26 cellular contexts compared by ENCODE assay signal in the genomic region with DNA sequence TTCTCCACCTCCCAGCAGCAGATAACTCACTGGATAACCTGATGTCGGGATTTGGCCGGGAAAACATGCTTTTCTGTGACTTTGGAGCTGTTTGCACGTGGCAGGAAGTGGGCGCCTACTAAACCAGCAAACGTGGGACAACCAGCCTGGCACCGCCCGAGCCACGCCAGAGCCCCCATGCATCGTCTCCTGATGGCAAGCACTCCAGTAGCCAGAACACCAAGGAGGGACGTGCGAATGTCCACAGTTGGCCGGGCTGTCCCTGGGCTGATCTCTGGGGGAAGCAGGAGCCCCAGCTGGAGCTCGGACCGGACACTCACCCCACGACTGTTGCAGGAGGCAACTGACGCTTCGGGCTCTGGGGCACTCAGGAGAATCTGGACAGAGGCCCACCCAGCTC. TPM values are rescaled to one million over a fixed set of nuclear protein-coding genes. Genes with fewer than 3 reads are reported as not detected.
"Had no signal": no experiment of that assay in that cellular context is flagged by ENCODE, and none has a peak within 500 bp of the region (broad histone marks: within the 10 kb centered on the region; RNA-seq: fewer than 3 reads in every experiment).

No MANE protein-coding gene starts in this region.

- H3K4me1 ChIP-seq: stomach, suprapubic skin, testis, thyroid gland, tibial artery, tibial nerve, transverse colon, upper lobe of left lung, upper lobe of right lung, uterus, vagina had no signal

- H3K27me3 ChIP-seq: testis, thyroid gland, upper lobe of left lung, uterus, vagina had no signal

- H3K4me3 ChIP-seq: stomach, suprapubic skin, testis, thoracic aorta, thyroid gland, tibial artery, tibial nerve, transverse colon, upper lobe of left lung, upper lobe of right lung, uterus, vagina had no signal

- H3K36me3 ChIP-seq: stomach, suprapubic skin, thoracic aorta, thyroid gland, tibial artery, tibial nerve, transverse colon, upper lobe of left lung, upper lobe of right lung, uterus, vagina had no signal

- H3K27ac ChIP-seq: stomach, suprapubic skin, testis, thoracic aorta, thyroid gland, tibial artery, tibial nerve, transverse colon, upper lobe of left lung, upper lobe of right lung, uterus, vagina had no signal

- DNase-seq: stimulated activated CD4-positive, alpha-beta T cell treated with anti-CD3 and anti-CD28 coated beads, Interleukin-2, amount 100 ng/mL, for 48 hours; stimulated activated CD4-positive, alpha-beta T cell treated with anti-CD3 and anti-CD28 coated beads, Interleukin-4, amount 100 ng/mL, for 1 hour; stimulated activated CD4-positive, alpha-beta T cell treated with anti-CD3 and anti-CD28 coated beads, Interleukin-4, amount 100 ng/mL, for 24 hours; stimulated activated CD4-positive, alpha-beta T cell treated with anti-CD3 and anti-CD28 coated beads, Interleukin-4, amount 100 ng/mL, for 4 hours; stimulated activated CD8-positive, alpha-beta memory T cell treated with anti-CD3 and anti-CD28 coated beads, Interleukin-4, amount 100 ng/mL, for 48 hours; stimulated activated naive B cell treated with anti-CD40 and anti-IgM and Interleukin-4, amounts not matched to agents 10 μg/mL and 1 μg/mL and 100 μg/mL, for 72 hours; stimulated activated naive CD4-positive, alpha-beta T cell; stimulated activated naive CD4-positive, alpha-beta T cell treated with Interleukin-2 at 50 U/mL for 16 hours; stimulated activated naive CD8-positive, alpha-beta T cell treated with anti-CD3 and anti-CD28 coated beads, Interleukin-15, amount 100 ng/mL, for 72 hours; stimulated activated naive CD8-positive, alpha-beta T cell treated with anti-CD3 and anti-CD28 coated beads, Interleukin-15, Interleukin-2, amounts not matched to agents 100 U/mL and 50 U/mL, for 24 hours; stomach; substantia nigra; testis; thyroid gland; tibial artery; transverse colon; trophoblast cell; upper lobe of right lung; uterus had no signal

- H3K9me3 ChIP-seq: stomach, suprapubic skin, testis, thoracic aorta, thyroid gland, tibial artery, tibial nerve, transverse colon, upper lobe of left lung, upper lobe of right lung, uterus, vagina had no signal

- FAIRE-seq: urothelium cell line had no signal

RNA-seq across cellular contexts. Expression of gene ADGRA1, which starts 7.1 kb away (rescaled TPM):
- total RNA-seq: suprapubic skin, thoracic aorta, upper lobe of right lung, urinary bladder had no signal
- polyA plus RNA-seq: stomach had no signal
